27 cellular contexts compared by ENCODE assay signal in genomic region chr12:83161451-83161850, GRCh38.
DNase-seq lines count a peak whose midpoint lies in the region; ATAC-seq and TF ChIP-seq lines count a peak whose summit lies in the region.
"Had no signal": no experiment of that assay in that cellular context is flagged by ENCODE, and none has a peak within 500 bp of the region (broad histone marks: within the 10 kb centered on the region; RNA-seq: fewer than 3 reads in every experiment).

No MANE protein-coding gene starts in this region.

- TF ChIP-seq CTCF in choroid plexus epithelial cell (conservative IDR thresholded peaks at IDR 0.05; ENCODE audit: low read depth, low read length) = no peak

- no peak overlapping the region for H3K4me3 ChIP-seq in choroid plexus epithelial cell (ENCODE audit: low read depth, low read length)
- H3K4me3 ChIP-seq: PC-9 had no signal

- DNase-seq in GM03348 (ENCODE audit: low spot score) = peak; percentile 39
- DNase-seq in SW480 (ENCODE audit: low spot score) = peak; percentile 28
- peak; percentile 8 for DNase-seq in choroid plexus epithelial cell (ENCODE audit: low read depth)
- DNase-seq in kidney tubule cell (ENCODE audit: low spot score) = peak; percentile 29
- DNase-seq in activated CD8-positive, alpha-beta memory T cell treated with anti-CD3 and anti-CD28 coated beads for 24 hours = no peak
- no peak for DNase-seq in DMS114 treated with DMSO at 0.1 percent for 48 hours (lab: John Stamatoyannopoulos, UW; ENCODE audit: unreplicated experiment)
- DNase-seq: ACHN; activated B cell treated with CpG ODN at 0.5 μM for 24 hours; activated naive CD4-positive, alpha-beta T cell treated with anti-CD3 and anti-CD28 coated beads, Interleukin-2, amount 50 U/mL, for 16 hours; amygdala; Caco-2; DMS79 treated with DMSO at 0.1 percent for 48 hours; head of caudate nucleus; left cardiac atrium; NCI-H1048; NCI-H1694; NCI-H2171; NCI-H524; NK-92 treated with Interleukin-12 subunit alpha and Interleukin-12 subunit beta, amount 100 ng/mL, for 24 hours; PC-9; SIG-M5; stimulated activated CD4-positive, alpha-beta T cell treated with anti-CD3 and anti-CD28 coated beads, Interleukin-4, amount 100 ng/mL, for 4 hours; SW 1271 had no signal

- no peak for ATAC-seq in GM19397 (IDR thresholded peaks at IDR 0.05; ENCODE audit: unreplicated experiment)
- no peak for ATAC-seq in GM18505 (IDR thresholded peaks at IDR 0.05; ENCODE audit: unreplicated experiment)
- ATAC-seq: left cardiac atrium; sciatic nerve; stimulated activated memory B cell treated with anti-CD40 and anti-IgM and Interleukin-4, amounts not matched to agents 10 μg/mL and 1 μg/mL and 100 μg/mL, for 72 hours had no signal

- no peak for TF ChIP-seq POLR2A in GM18505 (IDR thresholded peaks at IDR 0.05; ENCODE audit: borderline replicate concordance, extremely low read depth, insufficient read depth, insufficient read length)

Comparison
In these comparisons a context has a peak if more than half of its experiments do, and no peak if none do; other contexts are left out.
1. DNase-seq: peak in GM03348 (single experiment), SW480 (single experiment), choroid plexus epithelial cell (single experiment) and kidney tubule cell (single experiment); none in activated CD8-positive, alpha-beta memory T cell treated with anti-CD3 and anti-CD28 coated beads for 24 hours (single experiment) and DMS114 treated with DMSO at 0.1 percent for 48 hours (single experiment).